Comparison of ENCODE assay signal across 20 cellular contexts in the genomic region with DNA sequence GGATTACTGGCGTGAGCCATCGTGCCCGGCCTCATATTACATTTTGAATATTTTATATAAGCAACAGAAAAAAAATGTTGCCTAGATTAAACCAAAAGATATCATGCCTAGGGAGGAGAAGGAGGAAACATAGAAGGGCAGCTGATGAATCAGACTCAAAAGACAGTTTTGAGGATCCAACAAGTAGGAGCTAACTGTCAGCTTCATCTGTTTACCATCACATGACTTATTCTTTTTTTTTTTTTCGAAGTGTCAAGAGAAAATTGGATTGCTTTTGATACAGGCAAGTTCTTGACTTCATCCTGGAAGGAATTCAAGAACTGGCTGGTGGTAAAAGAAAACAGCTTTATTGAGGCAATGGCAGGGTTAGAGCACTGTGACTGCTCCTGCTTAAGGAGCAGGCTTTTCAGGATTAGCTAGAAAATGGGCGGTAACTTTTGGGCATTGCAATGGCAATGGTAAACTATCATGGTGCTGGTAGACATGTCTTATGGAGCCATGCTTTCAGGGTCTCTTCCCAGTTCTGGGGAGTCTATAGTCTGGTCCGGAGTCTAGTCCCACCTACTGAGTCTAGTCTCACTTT.
DNase-seq lines count a peak whose midpoint lies in the region; ATAC-seq and TF ChIP-seq lines count a peak whose summit lies in the region.
"Had no signal": no experiment of that assay in that cellular context is flagged by ENCODE, and none has a peak within 500 bp of the region (broad histone marks: within the 10 kb centered on the region; RNA-seq: fewer than 3 reads in every experiment).

No MANE protein-coding gene starts in this region.

- H3K4me1 ChIP-seq in SK-N-SH (ENCODE audit: control insufficient read depth in 1 of 2, insufficient read depth in 2 of 2, low read depth in 1 of 2, low read length in 1 of 2), result peaks cover 0 to 7% of the 10 kb centered on the region in 2 experiments; a peak in 2 of 4 replicates
- H3K4me1 ChIP-seq in fibroblast of lung (ENCODE audit: control insufficient read depth, extremely low read depth, insufficient read depth, low read length), result no peaks in the 10 kb centered on the region
- H3K4me1 ChIP-seq: SJCRH30 had no signal

- no peaks in the 10 kb centered on the region for H3K79me2 ChIP-seq in SK-N-SH (ENCODE audit: insufficient read depth)
- no peaks in the 10 kb centered on the region for H3K79me2 ChIP-seq in fibroblast of lung (ENCODE audit: control insufficient read depth, insufficient read depth, low read length)

- POLR2A ChIA-PET in SK-N-SH (lab: Yijun Ruan, JAX), result no interaction called here

- TF ChIP-seq CTCF in SK-N-SH (IDR thresholded peaks at IDR 0.05) (no peak), fibroblast of lung (conservative IDR thresholded peaks at IDR 0.05 in 1 of 2, IDR thresholded peaks at IDR 0.05 in 1 of 2; ENCODE audit: low read depth in 1 of 2, low read length in 2 of 2) (no peak)

- H3K9ac ChIP-seq in SK-N-SH, result no peak overlapping the region
- H3K9ac ChIP-seq in fibroblast of lung (ENCODE audit: insufficient read depth, low read length), result no peak overlapping the region

- DNase-seq in NCI-H82 (lab: John Stamatoyannopoulos, UW) (peak; percentile 25), NCI-H82 treated with DMSO at 0.1 percent for 48 hours (lab: John Stamatoyannopoulos, UW; ENCODE audit: unreplicated experiment) (no peak), SK-N-SH (no peak), fibroblast of lung (ENCODE audit: low read depth in 2 of 2) (no peak), cortex of kidney (lab: John Stamatoyannopoulos, UW) (no peak)
- no peak for DNase-seq in stimulated activated CD4-positive, alpha-beta T cell treated with anti-CD3 and anti-CD28 coated beads, Interleukin-2, amount 100 ng/mL, for 24 hours
- DNase-seq in activated CD8-positive, alpha-beta memory T cell treated with anti-CD3 and anti-CD28 coated beads, Interleukin-2, amount 50 U/mL, for 48 hours, result no peak
- DNase-seq: CD8-positive, alpha-beta memory T cell; DND-41; GDM1; NCI-H1092 treated with DMSO at 0.1 percent for 48 hours; NCI-H1694; NCI-H2227 treated with DMSO at 0.1 percent for 48 hours; NCI-H69; SJCRH30 had no signal

- no peaks in the 10 kb centered on the region for H3K27me3 ChIP-seq in SK-N-SH (ENCODE audit: insufficient read depth)
- no peaks in the 10 kb centered on the region for H3K27me3 ChIP-seq in fibroblast of lung (ENCODE audit: control insufficient read depth, insufficient read depth, low read length)
- H3K27me3 ChIP-seq: SJCRH30 had no signal

- CTCF ChIA-PET in SK-N-SH (lab: Yijun Ruan, JAX), result no interaction called here

- H3F3A ChIP-seq in SK-N-SH (replicated peaks; ENCODE audit: insufficient read depth), result peaks cover 5% of the 10 kb centered on the region

- peak in 1 of 2 experiments; percentile 70; a peak in 2 of 4 replicates for TF ChIP-seq EP300 in SK-N-SH (IDR thresholded peaks at IDR 0.05; ENCODE audit: borderline replicate concordance in 1 of 2, low read depth in 1 of 2, low read length in 1 of 2)

- H3K27ac ChIP-seq in SK-N-SH (ENCODE audit: low read depth in 2 of 2, low read length in 1 of 2) (peak overlapping the region in 1 of 2 experiments; percentile 43; a peak in 3 of 4 replicates), fibroblast of lung (ENCODE audit: insufficient read depth, low read length) (no peak overlapping the region)
- H3K27ac ChIP-seq: 22Rv1, PC-9, SJCRH30 had no signal

- WGBS in SK-N-SH (ENCODE audit: low lambda C conversion rate), result 56% methylated on average over 6 of the region's 6 CpGs

- H4K20me1 ChIP-seq in SK-N-SH (ENCODE audit: insufficient read depth) (no peaks in the 10 kb centered on the region), fibroblast of lung (ENCODE audit: control insufficient read depth, extremely low read depth, insufficient read depth, low read length) (no peaks in the 10 kb centered on the region)

- H3K4me3 ChIP-seq in SK-N-SH (ENCODE audit: low read depth in 2 of 2, low read length in 1 of 2) (no peak overlapping the region), fibroblast of lung (replicated peaks in 1 of 4; ENCODE audit: control extremely low read depth in 1 of 4, insufficient read depth in 1 of 4, low read depth in 3 of 4, low read length in 4 of 4) (no peak overlapping the region)
- H3K4me3 ChIP-seq: GM12878, GM23338, PC-9, SJCRH30 had no signal

- H3K4me2 ChIP-seq in SK-N-SH, result no peak overlapping the region
- no peak overlapping the region for H3K4me2 ChIP-seq in fibroblast of lung (ENCODE audit: extremely low read depth, insufficient read depth, low read length)
- H3K4me2 ChIP-seq: GM23338, PC-9 had no signal

- no peaks in the 10 kb centered on the region for H3K9me2 ChIP-seq in SK-N-SH

- H2AFZ ChIP-seq in SK-N-SH (ENCODE audit: low read depth), result no peak overlapping the region
- peak overlapping the region; percentile 12 for H2AFZ ChIP-seq in fibroblast of lung (ENCODE audit: low read length)
- H2AFZ ChIP-seq: GM23338, PC-9 had no signal

- H3K36me3 ChIP-seq in SK-N-SH (replicated peaks in 1 of 2; ENCODE audit: control insufficient read depth in 1 of 2, insufficient read depth in 2 of 2, low read length in 1 of 2) (no peaks in the 10 kb centered on the region), fibroblast of lung (ENCODE audit: control insufficient read depth, insufficient read depth, low read length) (no peaks in the 10 kb centered on the region)
- H3K36me3 ChIP-seq: SJCRH30 had no signal

- H3K9me3 ChIP-seq in SK-N-SH, result no peaks in the 10 kb centered on the region
- H3K9me3 ChIP-seq in fibroblast of lung (ENCODE audit: control insufficient read depth, insufficient read depth, low read depth, low read length), result no peaks in the 10 kb centered on the region

- no peak for ATAC-seq in HG02884 (IDR thresholded peaks at IDR 0.05; ENCODE audit: unreplicated experiment)
- ATAC-seq: GM12878, GM23338 had no signal

- no peak for TF ChIP-seq RAD21 in SK-N-SH (IDR thresholded peaks at IDR 0.05; ENCODE audit: low read length)

TF ChIP-seq in SK-N-SH, 30 proteins besides CTCF, POLR2A, EP300 and RAD21 (continues in another document):
- TF ChIP-seq, protein P1, sequence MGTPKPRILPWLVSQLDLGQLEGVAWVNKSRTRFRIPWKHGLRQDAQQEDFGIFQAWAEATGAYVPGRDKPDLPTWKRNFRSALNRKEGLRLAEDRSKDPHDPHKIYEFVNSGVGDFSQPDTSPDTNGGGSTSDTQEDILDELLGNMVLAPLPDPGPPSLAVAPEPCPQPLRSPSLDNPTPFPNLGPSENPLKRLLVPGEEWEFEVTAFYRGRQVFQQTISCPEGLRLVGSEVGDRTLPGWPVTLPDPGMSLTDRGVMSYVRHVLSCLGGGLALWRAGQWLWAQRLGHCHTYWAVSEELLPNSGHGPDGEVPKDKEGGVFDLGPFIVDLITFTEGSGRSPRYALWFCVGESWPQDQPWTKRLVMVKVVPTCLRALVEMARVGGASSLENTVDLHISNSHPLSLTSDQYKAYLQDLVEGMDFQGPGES (IDR thresholded peaks at IDR 0.05; ENCODE audit: low read depth, low read length), result no peak
- TF ChIP-seq FOSL2 (IDR thresholded peaks at IDR 0.05; ENCODE audit: borderline replicate concordance, low read depth) (peak; percentile 40), REST (IDR thresholded peaks at IDR 0.05; ENCODE audit: low read depth, low read length) (no peak), TEAD4 (IDR thresholded peaks at IDR 0.05; ENCODE audit: borderline replicate concordance, insufficient read depth) (peak; percentile 64; the same call in 1 of the 2 replicates), YY1 (IDR thresholded peaks at IDR 0.05; ENCODE audit: low read depth) (no peak), EZH2phosphoT487 (IDR thresholded peaks at IDR 0.05; ENCODE audit: borderline replicate concordance, low read depth) (no peak), MEF2A (IDR thresholded peaks at IDR 0.05; ENCODE audit: borderline replicate concordance, low read depth) (0 out of 2 replicates have a peak, but pooled peaks have one; percentile 15), TAF1 (IDR thresholded peaks at IDR 0.05; ENCODE audit: borderline replicate concordance, low read depth, low read length) (no peak)
- TF ChIP-seq, protein P2, sequence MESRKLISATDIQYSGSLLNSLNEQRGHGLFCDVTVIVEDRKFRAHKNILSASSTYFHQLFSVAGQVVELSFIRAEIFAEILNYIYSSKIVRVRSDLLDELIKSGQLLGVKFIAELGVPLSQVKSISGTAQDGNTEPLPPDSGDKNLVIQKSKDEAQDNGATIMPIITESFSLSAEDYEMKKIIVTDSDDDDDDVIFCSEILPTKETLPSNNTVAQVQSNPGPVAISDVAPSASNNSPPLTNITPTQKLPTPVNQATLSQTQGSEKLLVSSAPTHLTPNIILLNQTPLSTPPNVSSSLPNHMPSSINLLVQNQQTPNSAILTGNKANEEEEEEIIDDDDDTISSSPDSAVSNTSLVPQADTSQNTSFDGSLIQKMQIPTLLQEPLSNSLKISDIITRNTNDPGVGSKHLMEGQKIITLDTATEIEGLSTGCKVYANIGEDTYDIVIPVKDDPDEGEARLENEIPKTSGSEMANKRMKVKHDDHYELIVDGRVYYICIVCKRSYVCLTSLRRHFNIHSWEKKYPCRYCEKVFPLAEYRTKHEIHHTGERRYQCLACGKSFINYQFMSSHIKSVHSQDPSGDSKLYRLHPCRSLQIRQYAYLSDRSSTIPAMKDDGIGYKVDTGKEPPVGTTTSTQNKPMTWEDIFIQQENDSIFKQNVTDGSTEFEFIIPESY (IDR thresholded peaks at IDR 0.05; ENCODE audit: borderline replicate concordance, low read depth), result 0 out of 2 replicates have a peak, but pooled peaks have one; percentile 50
